1 cellular context compared by ENCODE assay signal in the genomic region with DNA sequence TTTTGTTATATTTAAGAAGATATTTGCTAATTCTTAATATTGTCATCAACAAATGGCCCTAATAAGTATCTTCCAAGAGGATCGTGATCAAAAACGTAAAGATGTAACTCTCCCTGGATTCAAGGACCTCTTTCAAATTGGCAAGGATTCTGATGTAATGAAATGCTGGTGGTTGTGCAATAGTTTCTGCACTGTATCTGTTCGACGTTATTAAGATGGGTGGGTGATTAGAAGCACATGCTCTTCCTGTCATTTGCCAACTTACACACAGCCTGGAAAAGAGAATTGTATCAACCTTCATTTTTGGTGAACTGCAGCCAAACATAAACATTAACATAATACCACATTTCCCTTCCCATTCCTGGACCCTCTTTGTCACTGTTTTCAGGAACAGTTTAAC.
TF ChIP-seq lines count a peak whose summit lies in the region.

No MANE protein-coding gene starts in this region.

TF ChIP-seq in HepG2, 621 proteins besides CTCF, POLR2A, EP300 and RAD21 (continued from another document):
- TF ChIP-seq FOSL2 (CRISPR knock-in tag; IDR thresholded peaks at IDR 0.05) (peak; percentile 47; the same call in 1 of the 2 replicates), SAP130 (CRISPR knock-in tag; IDR thresholded peaks at IDR 0.05; ENCODE audit: low read depth) (peak; percentile 39; the same call in 1 of the 2 replicates), ZNF703 (CRISPR knock-in tag; IDR thresholded peaks at IDR 0.05; ENCODE audit: borderline replicate concordance) (no peak), ZNF773 (CRISPR knock-in tag; IDR thresholded peaks at IDR 0.05; ENCODE audit: borderline replicate concordance) (no peak), ZNF12 (CRISPR knock-in tag; IDR thresholded peaks at IDR 0.05) (peak; percentile 76; the same call in 1 of the 2 replicates), NFKBIZ (CRISPR knock-in tag; IDR thresholded peaks at IDR 0.05) (no peak), ZNF850 (CRISPR knock-in tag; conservative IDR thresholded peaks at IDR 0.05) (no peak), ZNF792 (CRISPR knock-in tag; IDR thresholded peaks at IDR 0.05) (0 out of 2 replicates have a peak, but pooled peaks have one; percentile 26), MED1 (CRISPR knock-in tag; IDR thresholded peaks at IDR 0.05) (peak; percentile 32; the same call in 1 of the 2 replicates), ZNF558 (CRISPR knock-in tag; IDR thresholded peaks at IDR 0.05; ENCODE audit: borderline replicate concordance) (no peak), SOX13 (IDR thresholded peaks at IDR 0.05) (no peak), SOX13 (CRISPR knock-in tag; conservative IDR thresholded peaks at IDR 0.05 in 1 of 2, IDR thresholded peaks at IDR 0.05 in 1 of 2) (peak in 1 of 2 experiments; percentile 41; a peak in 1 of 4 replicates), FOXA3 (CRISPR knock-in tag; IDR thresholded peaks at IDR 0.05) (0 out of 2 replicates have a peak, but pooled peaks have one; percentile 21), ZNF562 (CRISPR knock-in tag; IDR thresholded peaks at IDR 0.05; ENCODE audit: borderline replicate concordance) (no peak), GATAD2A (CRISPR knock-in tag; IDR thresholded peaks at IDR 0.05) (peak; percentile 86), ZSCAN9 (CRISPR knock-in tag; IDR thresholded peaks at IDR 0.05; ENCODE audit: borderline replicate concordance) (peak; percentile 33; the same call in 1 of the 2 replicates), SMC3 (IDR thresholded peaks at IDR 0.05; ENCODE audit: low read length) (peak; percentile 24; the same call in 1 of the 2 replicates), HIVEP1 (CRISPR knock-in tag; IDR thresholded peaks at IDR 0.05) (no peak), SOX6 (IDR thresholded peaks at IDR 0.05) (no peak), SOX6 (CRISPR knock-in tag; IDR thresholded peaks at IDR 0.05) (peak; percentile 49), ZKSCAN8 (CRISPR knock-in tag; IDR thresholded peaks at IDR 0.05; ENCODE audit: borderline replicate concordance) (0 out of 2 replicates have a peak, but pooled peaks have one; percentile 45), THAP11 (CRISPR knock-in tag; IDR thresholded peaks at IDR 0.05) (peak; percentile 54), FOXK1 (CRISPR knock-in tag; IDR thresholded peaks at IDR 0.05; ENCODE audit: borderline replicate concordance, low read depth) (0 out of 2 replicates have a peak, but pooled peaks have one; percentile 38), HMG20A (CRISPR knock-in tag; IDR thresholded peaks at IDR 0.05; ENCODE audit: borderline replicate concordance) (peak; percentile 50; the same call in 1 of the 2 replicates), GABPA (IDR thresholded peaks at IDR 0.05; ENCODE audit: low read depth, low read length) (no peak), GABPA (CRISPR knock-in tag; IDR thresholded peaks at IDR 0.05; ENCODE audit: low read depth) (no peak), ZNF292 (CRISPR knock-in tag; IDR thresholded peaks at IDR 0.05; ENCODE audit: borderline replicate concordance, low read depth) (no peak), ZNF30 (CRISPR knock-in tag; IDR thresholded peaks at IDR 0.05) (no peak), CEBPB (IDR thresholded peaks at IDR 0.05; ENCODE audit: borderline replicate concordance, low read depth, low read length) (peak; percentile 98), BCL6 (CRISPR knock-in tag; IDR thresholded peaks at IDR 0.05) (peak; percentile 40; the same call in 1 of the 2 replicates), ZNF878 (CRISPR knock-in tag; IDR thresholded peaks at IDR 0.05) (no peak), ZNF281 (CRISPR knock-in tag; IDR thresholded peaks at IDR 0.05; ENCODE audit: borderline replicate concordance) (peak; percentile 47; the same call in 1 of the 2 replicates), HNF4A (CRISPR knock-in tag; IDR thresholded peaks at IDR 0.05) (0 out of 2 replicates have a peak, but pooled peaks have one; percentile 8), ZNF331 (CRISPR knock-in tag; IDR thresholded peaks at IDR 0.05) (0 out of 2 replicates have a peak, but pooled peaks have one; percentile 12), CEBPG (CRISPR knock-in tag; IDR thresholded peaks at IDR 0.05) (peak; percentile 97), NCOA2 (CRISPR knock-in tag; IDR thresholded peaks at IDR 0.05) (0 out of 2 replicates have a peak, but pooled peaks have one; percentile 37), KLF16 (CRISPR knock-in tag; IDR thresholded peaks at IDR 0.05) (peak in 1 of 2 experiments; percentile 56; a peak in 1 of 4 replicates), KDM1A (CRISPR knock-in tag; IDR thresholded peaks at IDR 0.05) (0 out of 2 replicates have a peak, but pooled peaks have one; percentile 52), IRF2 (CRISPR knock-in tag; IDR thresholded peaks at IDR 0.05) (0 out of 2 replicates have a peak, but pooled peaks have one; percentile 21), STAG1 (CRISPR knock-in tag; IDR thresholded peaks at IDR 0.05) (no peak)
- TF ChIP-seq, protein P1, sequence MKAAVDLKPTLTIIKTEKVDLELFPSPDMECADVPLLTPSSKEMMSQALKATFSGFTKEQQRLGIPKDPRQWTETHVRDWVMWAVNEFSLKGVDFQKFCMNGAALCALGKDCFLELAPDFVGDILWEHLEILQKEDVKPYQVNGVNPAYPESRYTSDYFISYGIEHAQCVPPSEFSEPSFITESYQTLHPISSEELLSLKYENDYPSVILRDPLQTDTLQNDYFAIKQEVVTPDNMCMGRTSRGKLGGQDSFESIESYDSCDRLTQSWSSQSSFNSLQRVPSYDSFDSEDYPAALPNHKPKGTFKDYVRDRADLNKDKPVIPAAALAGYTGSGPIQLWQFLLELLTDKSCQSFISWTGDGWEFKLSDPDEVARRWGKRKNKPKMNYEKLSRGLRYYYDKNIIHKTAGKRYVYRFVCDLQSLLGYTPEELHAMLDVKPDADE (CRISPR knock-in tag; IDR thresholded peaks at IDR 0.05): no peak
- TF ChIP-seq, protein P2, sequence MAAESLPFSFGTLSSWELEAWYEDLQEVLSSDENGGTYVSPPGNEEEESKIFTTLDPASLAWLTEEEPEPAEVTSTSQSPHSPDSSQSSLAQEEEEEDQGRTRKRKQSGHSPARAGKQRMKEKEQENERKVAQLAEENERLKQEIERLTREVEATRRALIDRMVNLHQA (CRISPR knock-in tag; IDR thresholded peaks at IDR 0.05): no peak
- TF ChIP-seq, protein P3, sequence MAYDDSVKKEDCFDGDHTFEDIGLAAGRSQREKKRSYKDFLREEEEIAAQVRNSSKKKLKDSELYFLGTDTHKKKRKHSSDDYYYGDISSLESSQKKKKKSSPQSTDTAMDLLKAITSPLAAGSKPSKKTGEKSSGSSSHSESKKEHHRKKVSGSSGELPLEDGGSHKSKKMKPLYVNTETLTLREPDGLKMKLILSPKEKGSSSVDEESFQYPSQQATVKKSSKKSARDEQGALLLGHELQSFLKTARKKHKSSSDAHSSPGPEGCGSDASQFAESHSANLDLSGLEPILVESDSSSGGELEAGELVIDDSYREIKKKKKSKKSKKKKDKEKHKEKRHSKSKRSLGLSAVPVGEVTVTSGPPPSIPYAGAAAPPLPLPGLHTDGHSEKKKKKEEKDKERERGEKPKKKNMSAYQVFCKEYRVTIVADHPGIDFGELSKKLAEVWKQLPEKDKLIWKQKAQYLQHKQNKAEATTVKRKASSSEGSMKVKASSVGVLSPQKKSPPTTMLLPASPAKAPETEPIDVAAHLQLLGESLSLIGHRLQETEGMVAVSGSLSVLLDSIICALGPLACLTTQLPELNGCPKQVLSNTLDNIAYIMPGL (CRISPR knock-in tag; IDR thresholded peaks at IDR 0.05; ENCODE audit: borderline replicate concordance in 1 of 2, low read depth in 1 of 2): no peak
- TF ChIP-seq, protein P4, sequence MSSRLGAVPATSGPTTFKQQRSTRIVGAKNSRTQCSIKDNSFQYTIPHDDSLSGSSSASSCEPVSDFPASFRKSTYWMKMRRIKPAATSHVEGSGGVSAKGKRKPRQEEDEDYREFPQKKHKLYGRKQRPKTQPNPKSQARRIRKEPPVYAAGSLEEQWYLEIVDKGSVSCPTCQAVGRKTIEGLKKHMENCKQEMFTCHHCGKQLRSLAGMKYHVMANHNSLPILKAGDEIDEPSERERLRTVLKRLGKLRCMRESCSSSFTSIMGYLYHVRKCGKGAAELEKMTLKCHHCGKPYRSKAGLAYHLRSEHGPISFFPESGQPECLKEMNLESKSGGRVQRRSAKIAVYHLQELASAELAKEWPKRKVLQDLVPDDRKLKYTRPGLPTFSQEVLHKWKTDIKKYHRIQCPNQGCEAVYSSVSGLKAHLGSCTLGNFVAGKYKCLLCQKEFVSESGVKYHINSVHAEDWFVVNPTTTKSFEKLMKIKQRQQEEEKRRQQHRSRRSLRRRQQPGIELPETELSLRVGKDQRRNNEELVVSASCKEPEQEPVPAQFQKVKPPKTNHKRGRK (CRISPR knock-in tag; IDR thresholded peaks at IDR 0.05): no peak
- TF ChIP-seq, protein P5, sequence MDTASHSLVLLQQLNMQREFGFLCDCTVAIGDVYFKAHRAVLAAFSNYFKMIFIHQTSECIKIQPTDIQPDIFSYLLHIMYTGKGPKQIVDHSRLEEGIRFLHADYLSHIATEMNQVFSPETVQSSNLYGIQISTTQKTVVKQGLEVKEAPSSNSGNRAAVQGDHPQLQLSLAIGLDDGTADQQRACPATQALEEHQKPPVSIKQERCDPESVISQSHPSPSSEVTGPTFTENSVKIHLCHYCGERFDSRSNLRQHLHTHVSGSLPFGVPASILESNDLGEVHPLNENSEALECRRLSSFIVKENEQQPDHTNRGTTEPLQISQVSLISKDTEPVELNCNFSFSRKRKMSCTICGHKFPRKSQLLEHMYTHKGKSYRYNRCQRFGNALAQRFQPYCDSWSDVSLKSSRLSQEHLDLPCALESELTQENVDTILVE (CRISPR knock-in tag; IDR thresholded peaks at IDR 0.05): peak; percentile 66
- TF ChIP-seq, protein P6, sequence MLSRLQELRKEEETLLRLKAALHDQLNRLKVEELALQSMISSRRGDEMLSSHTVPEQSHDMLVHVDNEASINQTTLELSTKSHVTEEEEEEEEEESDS (CRISPR knock-in tag; IDR thresholded peaks at IDR 0.05; ENCODE audit: borderline replicate concordance): no peak
- TF ChIP-seq, protein P7, sequence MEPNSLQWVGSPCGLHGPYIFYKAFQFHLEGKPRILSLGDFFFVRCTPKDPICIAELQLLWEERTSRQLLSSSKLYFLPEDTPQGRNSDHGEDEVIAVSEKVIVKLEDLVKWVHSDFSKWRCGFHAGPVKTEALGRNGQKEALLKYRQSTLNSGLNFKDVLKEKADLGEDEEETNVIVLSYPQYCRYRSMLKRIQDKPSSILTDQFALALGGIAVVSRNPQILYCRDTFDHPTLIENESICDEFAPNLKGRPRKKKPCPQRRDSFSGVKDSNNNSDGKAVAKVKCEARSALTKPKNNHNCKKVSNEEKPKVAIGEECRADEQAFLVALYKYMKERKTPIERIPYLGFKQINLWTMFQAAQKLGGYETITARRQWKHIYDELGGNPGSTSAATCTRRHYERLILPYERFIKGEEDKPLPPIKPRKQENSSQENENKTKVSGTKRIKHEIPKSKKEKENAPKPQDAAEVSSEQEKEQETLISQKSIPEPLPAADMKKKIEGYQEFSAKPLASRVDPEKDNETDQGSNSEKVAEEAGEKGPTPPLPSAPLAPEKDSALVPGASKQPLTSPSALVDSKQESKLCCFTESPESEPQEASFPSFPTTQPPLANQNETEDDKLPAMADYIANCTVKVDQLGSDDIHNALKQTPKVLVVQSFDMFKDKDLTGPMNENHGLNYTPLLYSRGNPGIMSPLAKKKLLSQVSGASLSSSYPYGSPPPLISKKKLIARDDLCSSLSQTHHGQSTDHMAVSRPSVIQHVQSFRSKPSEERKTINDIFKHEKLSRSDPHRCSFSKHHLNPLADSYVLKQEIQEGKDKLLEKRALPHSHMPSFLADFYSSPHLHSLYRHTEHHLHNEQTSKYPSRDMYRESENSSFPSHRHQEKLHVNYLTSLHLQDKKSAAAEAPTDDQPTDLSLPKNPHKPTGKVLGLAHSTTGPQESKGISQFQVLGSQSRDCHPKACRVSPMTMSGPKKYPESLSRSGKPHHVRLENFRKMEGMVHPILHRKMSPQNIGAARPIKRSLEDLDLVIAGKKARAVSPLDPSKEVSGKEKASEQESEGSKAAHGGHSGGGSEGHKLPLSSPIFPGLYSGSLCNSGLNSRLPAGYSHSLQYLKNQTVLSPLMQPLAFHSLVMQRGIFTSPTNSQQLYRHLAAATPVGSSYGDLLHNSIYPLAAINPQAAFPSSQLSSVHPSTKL (CRISPR knock-in tag; IDR thresholded peaks at IDR 0.05): peak; percentile 33; the same call in 1 of the 2 replicates
- TF ChIP-seq, protein P8, sequence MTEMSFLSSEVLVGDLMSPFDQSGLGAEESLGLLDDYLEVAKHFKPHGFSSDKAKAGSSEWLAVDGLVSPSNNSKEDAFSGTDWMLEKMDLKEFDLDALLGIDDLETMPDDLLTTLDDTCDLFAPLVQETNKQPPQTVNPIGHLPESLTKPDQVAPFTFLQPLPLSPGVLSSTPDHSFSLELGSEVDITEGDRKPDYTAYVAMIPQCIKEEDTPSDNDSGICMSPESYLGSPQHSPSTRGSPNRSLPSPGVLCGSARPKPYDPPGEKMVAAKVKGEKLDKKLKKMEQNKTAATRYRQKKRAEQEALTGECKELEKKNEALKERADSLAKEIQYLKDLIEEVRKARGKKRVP (CRISPR knock-in tag; IDR thresholded peaks at IDR 0.05): peak in 1 of 2 experiments; percentile 96; a peak in 2 of 4 replicates
TF ChIP-seq in HepG2: peak in this region for 29.
